ENCODE assay signal across 1 cellular context in genomic region chr2:195984951-195985726, GRCh38.
TF ChIP-seq lines count a peak whose summit lies in the region.

No MANE protein-coding gene starts in this region.

TF ChIP-seq in SK-N-SH treated with all-trans-retinoic acid at 6 μM for 48 hours, 23 proteins besides CTCF, POLR2A, EP300 and RAD21 (continued from another document):
- TF ChIP-seq CSDC2 (CRISPR knock-in tag; IDR thresholded peaks at IDR 0.05) (no peak), ESRRG (CRISPR knock-in tag; IDR thresholded peaks at IDR 0.05) (no peak), ISL1 (CRISPR knock-in tag; IDR thresholded peaks at IDR 0.05) (no peak), CSRNP3 (CRISPR knock-in tag; IDR thresholded peaks at IDR 0.05) (no peak), BACH2 (CRISPR knock-in tag; IDR thresholded peaks at IDR 0.05; ENCODE audit: borderline replicate concordance) (no peak), OSR1 (CRISPR knock-in tag; IDR thresholded peaks at IDR 0.05) (no peak), ZNF70 (CRISPR knock-in tag; IDR thresholded peaks at IDR 0.05) (no peak), ZFP3 (CRISPR knock-in tag; IDR thresholded peaks at IDR 0.05) (no peak), ZC3H10 (CRISPR knock-in tag; IDR thresholded peaks at IDR 0.05) (no peak), ARNTL (CRISPR knock-in tag; IDR thresholded peaks at IDR 0.05; ENCODE audit: borderline replicate concordance, low read depth) (no peak), PPARA (CRISPR knock-in tag; IDR thresholded peaks at IDR 0.05; ENCODE audit: borderline replicate concordance) (no peak)
TF ChIP-seq in SK-N-SH treated with all-trans-retinoic acid at 6 μM for 48 hours: peak in this region for 0.
